24 cellular contexts compared by ENCODE assay signal in the genomic region with DNA sequence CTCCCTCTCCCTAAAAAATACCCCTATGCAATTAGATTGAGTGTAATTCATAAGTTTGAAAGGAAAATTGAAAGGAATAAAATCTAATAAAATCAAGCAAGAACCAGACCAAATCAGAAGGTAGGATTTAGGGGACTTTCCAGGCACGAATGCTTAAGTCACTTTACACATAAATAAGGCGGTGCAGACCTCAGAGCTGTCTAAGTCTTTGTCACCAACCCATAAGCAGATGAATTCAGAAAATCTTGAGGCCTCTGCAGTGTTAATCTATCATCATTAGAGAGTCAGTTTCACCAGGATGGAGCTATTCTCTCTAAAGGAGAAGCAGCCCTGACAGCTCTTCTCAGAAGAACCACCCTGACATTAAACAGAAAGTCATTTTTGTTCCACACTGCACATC.
"Had no signal": no experiment of that assay in that cellular context is flagged by ENCODE, and none has a peak within 500 bp of the region (broad histone marks: within the 10 kb centered on the region; RNA-seq: fewer than 3 reads in every experiment).

No MANE protein-coding gene starts in this region.

- ATAC-seq: activated CD8-positive, alpha-beta memory T cell treated with anti-CD3 and anti-CD28 coated beads, Interleukin-2, amount 10 ng/mL, durations not matched to agents 7 days and 5 days; gastroesophageal sphincter; left ventricle myocardium superior; natural killer cell; upper lobe of right lung; WTC11 had no signal

- H3K27ac ChIP-seq: coronary artery, gastroesophageal sphincter, upper lobe of right lung had no signal

- H3K27ac Mint-ChIP-seq: activated CD4-positive, alpha-beta memory T cell treated with anti-CD3 and anti-CD28 coated beads for 36 hours; activated CD8-positive, alpha-beta memory T cell treated with anti-CD3 and anti-CD28 coated beads, Interleukin-2, amount 10 ng/mL, durations not matched to agents 7 days and 5 days; activated naive CD8-positive, alpha-beta T cell treated with anti-CD3 and anti-CD28 coated beads, Interleukin-2, amount 10 ng/mL, durations not matched to agents 7 days and 5 days; endodermal cell; natural killer cell; progenitor cell of endocrine pancreas; WTC11 had no signal

- DNase-seq: activated CD4-positive, alpha-beta memory T cell treated with anti-CD3 and anti-CD28 coated beads for 36 hours; activated CD4-positive, alpha-beta T cell treated with anti-CD3 and anti-CD28 coated beads for 4 hours; activated CD8-positive, alpha-beta memory T cell treated with anti-CD3 and anti-CD28 coated beads, Interleukin-2, amount 10 ng/mL, durations not matched to agents 7 days and 5 days; activated gamma-delta T cell; activated naive CD8-positive, alpha-beta T cell treated with anti-CD3 and anti-CD28 coated beads, Interleukin-2, amount 10 ng/mL, durations not matched to agents 7 days and 5 days; activated T-cell treated with anti-CD3 and anti-CD28 coated beads for 4 hours; cerebellar nuclear complex; endodermal cell; head of caudate nucleus; left ventricle myocardium superior; mammary epithelial cell; midbrain; natural killer cell; retina; stimulated activated CD4-positive, alpha-beta T cell treated with anti-CD3 and anti-CD28 coated beads, Interleukin-2, amount 100 ng/mL, for 48 hours; stimulated activated CD8-positive, alpha-beta memory T cell treated with anti-CD3 and anti-CD28 coated beads, Interleukin-4, amount 100 ng/mL, for 48 hours; stimulated activated naive CD4-positive, alpha-beta T cell treated with Interleukin-2 at 50 U/mL for 16 hours; T-helper 1 cell; thyroid gland; upper lobe of right lung had no signal

- H3K36me3 Mint-ChIP-seq: activated CD4-positive, alpha-beta memory T cell treated with anti-CD3 and anti-CD28 coated beads for 36 hours; activated CD8-positive, alpha-beta memory T cell treated with anti-CD3 and anti-CD28 coated beads, Interleukin-2, amount 10 ng/mL, durations not matched to agents 7 days and 5 days; activated naive CD8-positive, alpha-beta T cell treated with anti-CD3 and anti-CD28 coated beads, Interleukin-2, amount 10 ng/mL, durations not matched to agents 7 days and 5 days; natural killer cell; WTC11 had no signal

- H3K9me3 Mint-ChIP-seq: activated CD4-positive, alpha-beta memory T cell treated with anti-CD3 and anti-CD28 coated beads for 36 hours; activated naive CD8-positive, alpha-beta T cell treated with anti-CD3 and anti-CD28 coated beads, Interleukin-2, amount 10 ng/mL, durations not matched to agents 7 days and 5 days; endodermal cell; natural killer cell; WTC11 had no signal

- H3K27me3 Mint-ChIP-seq: activated CD4-positive, alpha-beta memory T cell treated with anti-CD3 and anti-CD28 coated beads for 36 hours; activated CD8-positive, alpha-beta memory T cell treated with anti-CD3 and anti-CD28 coated beads, Interleukin-2, amount 10 ng/mL, durations not matched to agents 7 days and 5 days; activated naive CD8-positive, alpha-beta T cell treated with anti-CD3 and anti-CD28 coated beads, Interleukin-2, amount 10 ng/mL, durations not matched to agents 7 days and 5 days; progenitor cell of endocrine pancreas had no signal

- H3K4me1 Mint-ChIP-seq: activated naive CD8-positive, alpha-beta T cell treated with anti-CD3 and anti-CD28 coated beads, Interleukin-2, amount 10 ng/mL, durations not matched to agents 7 days and 5 days; endodermal cell; natural killer cell; WTC11 had no signal

- H3K4me3 Mint-ChIP-seq: activated CD4-positive, alpha-beta memory T cell treated with anti-CD3 and anti-CD28 coated beads for 36 hours; activated CD8-positive, alpha-beta memory T cell treated with anti-CD3 and anti-CD28 coated beads, Interleukin-2, amount 10 ng/mL, durations not matched to agents 7 days and 5 days; activated naive CD8-positive, alpha-beta T cell treated with anti-CD3 and anti-CD28 coated beads, Interleukin-2, amount 10 ng/mL, durations not matched to agents 7 days and 5 days; endodermal cell; natural killer cell; WTC11 had no signal
